In genomic region chr16:87869061-87869878, GRCh38 we compare ENCODE assay signal across 1 cellular context.
TF ChIP-seq lines count a peak whose summit lies in the region.
"Not testable (repeated sequence)": the region's sequence is repeated elsewhere in the genome, so short reads cannot be mapped to it uniquely, and the experiment has no call there.

SLC7A5 (minus strand) TSS chr16:87869507; CDS start chr16:87869422, 85 bp downstream.

TF ChIP-seq in K562, 482 proteins besides CTCF, POLR2A, EP300 and RAD21 (continued from another document):
- TF ChIP-seq, protein P1, sequence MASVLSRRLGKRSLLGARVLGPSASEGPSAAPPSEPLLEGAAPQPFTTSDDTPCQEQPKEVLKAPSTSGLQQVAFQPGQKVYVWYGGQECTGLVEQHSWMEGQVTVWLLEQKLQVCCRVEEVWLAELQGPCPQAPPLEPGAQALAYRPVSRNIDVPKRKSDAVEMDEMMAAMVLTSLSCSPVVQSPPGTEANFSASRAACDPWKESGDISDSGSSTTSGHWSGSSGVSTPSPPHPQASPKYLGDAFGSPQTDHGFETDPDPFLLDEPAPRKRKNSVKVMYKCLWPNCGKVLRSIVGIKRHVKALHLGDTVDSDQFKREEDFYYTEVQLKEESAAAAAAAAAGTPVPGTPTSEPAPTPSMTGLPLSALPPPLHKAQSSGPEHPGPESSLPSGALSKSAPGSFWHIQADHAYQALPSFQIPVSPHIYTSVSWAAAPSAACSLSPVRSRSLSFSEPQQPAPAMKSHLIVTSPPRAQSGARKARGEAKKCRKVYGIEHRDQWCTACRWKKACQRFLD (CRISPR knock-in tag; IDR thresholded peaks at IDR 0.05) = peak; percentile 69; the same call in 1 of the 2 replicates
- TF ChIP-seq KDM5B (IDR thresholded peaks at IDR 0.05; ENCODE audit: insufficient replicate concordance, low read depth, low read length) (peak; percentile 84), CCNT2 (IDR thresholded peaks at IDR 0.05; ENCODE audit: borderline replicate concordance, extremely low read depth, insufficient read length, low read depth, low read length) (peak; percentile 64), KDM2B (CRISPR knock-in tag; IDR thresholded peaks at IDR 0.05) (peak; percentile 28; the same call in 1 of the 2 replicates), PHF8 (IDR thresholded peaks at IDR 0.05; ENCODE audit: borderline replicate concordance, low read length) (peak; percentile 71; the same call in 1 of the 2 replicates), ZNF644 (tag; IDR thresholded peaks at IDR 0.05; ENCODE audit: low read depth) (peak; percentile 64; the same call in 1 of the 2 replicates), EGR1 (conservative IDR thresholded peaks at IDR 0.05) (peak; percentile 52; the same call in 1 of the 2 replicates), ETV5 (CRISPR knock-in tag; IDR thresholded peaks at IDR 0.05; ENCODE audit: low read depth) (0 out of 2 replicates have a peak, but pooled peaks have one; percentile 34), CREB1 (CRISPR knock-in tag; IDR thresholded peaks at IDR 0.05) (peak; percentile 30; the same call in 1 of the 2 replicates), MAZ (CRISPR knock-in tag; conservative IDR thresholded peaks at IDR 0.05 in 1 of 2, IDR thresholded peaks at IDR 0.05 in 1 of 2) (0 out of 4 replicates have a peak, but pooled peaks have one; percentile 29 to 47), ZFX (CRISPR knock-in tag; IDR thresholded peaks at IDR 0.05) (peak; percentile 87), E2F3 (CRISPR knock-in tag; IDR thresholded peaks at IDR 0.05) (peak; percentile 52; the same call in 1 of the 2 replicates), RBFOX2 (IDR thresholded peaks at IDR 0.05; ENCODE audit: low read depth, low read length) (peak; percentile 86), USF2 (CRISPR knock-in tag; IDR thresholded peaks at IDR 0.05) (0 out of 2 replicates have a peak, but pooled peaks have one; percentile 15), ZNF197 (CRISPR knock-in tag; IDR thresholded peaks at IDR 0.05; ENCODE audit: low read depth) (0 out of 2 replicates have a peak, but pooled peaks have one; percentile 63), BHLHE40 (IDR thresholded peaks at IDR 0.05; ENCODE audit: low read length) (peak; percentile 84), NRF1 (conservative IDR thresholded peaks at IDR 0.05 in 1 of 2, IDR thresholded peaks at IDR 0.05 in 1 of 2) (peak; percentile 21 to 38; a peak in 1 of 4 replicates), KAT7 (CRISPR knock-in tag; IDR thresholded peaks at IDR 0.05; ENCODE audit: borderline replicate concordance) (peak; percentile 81; the same call in 1 of the 2 replicates), ZNF263 (CRISPR knock-in tag; IDR thresholded peaks at IDR 0.05; ENCODE audit: borderline replicate concordance) (0 out of 2 replicates have a peak, but pooled peaks have one; percentile 30), CTBP1 (IDR thresholded peaks at IDR 0.05; ENCODE audit: borderline replicate concordance) (0 out of 2 replicates have a peak, but pooled peaks have one; percentile 13), ZBTB1 (CRISPR knock-in tag; IDR thresholded peaks at IDR 0.05; ENCODE audit: borderline replicate concordance, low read depth) (0 out of 2 replicates have a peak, but pooled peaks have one; percentile 61), SIN3A (IDR thresholded peaks at IDR 0.05; ENCODE audit: borderline replicate concordance in 2 of 2, control insufficient read depth in 1 of 2, low read depth in 2 of 2, low read length in 2 of 2) (peak; percentile 55 to 74; a peak in 2 of 4 replicates), CBX3 (IDR thresholded peaks at IDR 0.05; ENCODE audit: borderline replicate concordance in 1 of 2, low read length in 2 of 2) (peak in 1 of 2 experiments; percentile 77; a peak in 2 of 3 replicates), POLR2H (tag; IDR thresholded peaks at IDR 0.05; ENCODE audit: low read depth) (peak; percentile 48; the same call in 1 of the 2 replicates), POLR2G (IDR thresholded peaks at IDR 0.05; ENCODE audit: low read depth, low read length) (peak; percentile 93)
- TF ChIP-seq, protein P2, sequence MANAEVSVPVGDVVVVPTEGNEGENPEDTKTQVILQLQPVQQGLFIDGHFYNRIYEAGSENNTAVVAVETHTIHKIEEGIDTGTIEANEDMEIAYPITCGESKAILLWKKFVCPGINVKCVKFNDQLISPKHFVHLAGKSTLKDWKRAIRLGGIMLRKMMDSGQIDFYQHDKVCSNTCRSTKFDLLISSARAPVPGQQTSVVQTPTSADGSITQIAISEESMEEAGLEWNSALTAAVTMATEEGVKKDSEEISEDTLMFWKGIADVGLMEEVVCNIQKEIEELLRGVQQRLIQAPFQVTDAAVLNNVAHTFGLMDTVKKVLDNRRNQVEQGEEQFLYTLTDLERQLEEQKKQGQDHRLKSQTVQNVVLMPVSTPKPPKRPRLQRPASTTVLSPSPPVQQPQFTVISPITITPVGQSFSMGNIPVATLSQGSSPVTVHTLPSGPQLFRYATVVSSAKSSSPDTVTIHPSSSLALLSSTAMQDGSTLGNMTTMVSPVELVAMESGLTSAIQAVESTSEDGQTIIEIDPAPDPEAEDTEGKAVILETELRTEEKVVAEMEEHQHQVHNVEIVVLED (CRISPR knock-in tag; IDR thresholded peaks at IDR 0.05) = peak; percentile 59
- TF ChIP-seq CREB1 (IDR thresholded peaks at IDR 0.05) = not testable (repeated sequence)
- TF ChIP-seq, protein P3, sequence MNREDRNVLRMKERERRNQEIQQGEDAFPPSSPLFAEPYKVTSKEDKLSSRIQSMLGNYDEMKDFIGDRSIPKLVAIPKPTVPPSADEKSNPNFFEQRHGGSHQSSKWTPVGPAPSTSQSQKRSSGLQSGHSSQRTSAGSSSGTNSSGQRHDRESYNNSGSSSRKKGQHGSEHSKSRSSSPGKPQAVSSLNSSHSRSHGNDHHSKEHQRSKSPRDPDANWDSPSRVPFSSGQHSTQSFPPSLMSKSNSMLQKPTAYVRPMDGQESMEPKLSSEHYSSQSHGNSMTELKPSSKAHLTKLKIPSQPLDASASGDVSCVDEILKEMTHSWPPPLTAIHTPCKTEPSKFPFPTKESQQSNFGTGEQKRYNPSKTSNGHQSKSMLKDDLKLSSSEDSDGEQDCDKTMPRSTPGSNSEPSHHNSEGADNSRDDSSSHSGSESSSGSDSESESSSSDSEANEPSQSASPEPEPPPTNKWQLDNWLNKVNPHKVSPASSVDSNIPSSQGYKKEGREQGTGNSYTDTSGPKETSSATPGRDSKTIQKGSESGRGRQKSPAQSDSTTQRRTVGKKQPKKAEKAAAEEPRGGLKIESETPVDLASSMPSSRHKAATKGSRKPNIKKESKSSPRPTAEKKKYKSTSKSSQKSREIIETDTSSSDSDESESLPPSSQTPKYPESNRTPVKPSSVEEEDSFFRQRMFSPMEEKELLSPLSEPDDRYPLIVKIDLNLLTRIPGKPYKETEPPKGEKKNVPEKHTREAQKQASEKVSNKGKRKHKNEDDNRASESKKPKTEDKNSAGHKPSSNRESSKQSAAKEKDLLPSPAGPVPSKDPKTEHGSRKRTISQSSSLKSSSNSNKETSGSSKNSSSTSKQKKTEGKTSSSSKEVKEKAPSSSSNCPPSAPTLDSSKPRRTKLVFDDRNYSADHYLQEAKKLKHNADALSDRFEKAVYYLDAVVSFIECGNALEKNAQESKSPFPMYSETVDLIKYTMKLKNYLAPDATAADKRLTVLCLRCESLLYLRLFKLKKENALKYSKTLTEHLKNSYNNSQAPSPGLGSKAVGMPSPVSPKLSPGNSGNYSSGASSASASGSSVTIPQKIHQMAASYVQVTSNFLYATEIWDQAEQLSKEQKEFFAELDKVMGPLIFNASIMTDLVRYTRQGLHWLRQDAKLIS (CRISPR knock-in tag; IDR thresholded peaks at IDR 0.05) = peak; percentile 97; the same call in 1 of the 2 replicates
- TF ChIP-seq, protein P4, sequence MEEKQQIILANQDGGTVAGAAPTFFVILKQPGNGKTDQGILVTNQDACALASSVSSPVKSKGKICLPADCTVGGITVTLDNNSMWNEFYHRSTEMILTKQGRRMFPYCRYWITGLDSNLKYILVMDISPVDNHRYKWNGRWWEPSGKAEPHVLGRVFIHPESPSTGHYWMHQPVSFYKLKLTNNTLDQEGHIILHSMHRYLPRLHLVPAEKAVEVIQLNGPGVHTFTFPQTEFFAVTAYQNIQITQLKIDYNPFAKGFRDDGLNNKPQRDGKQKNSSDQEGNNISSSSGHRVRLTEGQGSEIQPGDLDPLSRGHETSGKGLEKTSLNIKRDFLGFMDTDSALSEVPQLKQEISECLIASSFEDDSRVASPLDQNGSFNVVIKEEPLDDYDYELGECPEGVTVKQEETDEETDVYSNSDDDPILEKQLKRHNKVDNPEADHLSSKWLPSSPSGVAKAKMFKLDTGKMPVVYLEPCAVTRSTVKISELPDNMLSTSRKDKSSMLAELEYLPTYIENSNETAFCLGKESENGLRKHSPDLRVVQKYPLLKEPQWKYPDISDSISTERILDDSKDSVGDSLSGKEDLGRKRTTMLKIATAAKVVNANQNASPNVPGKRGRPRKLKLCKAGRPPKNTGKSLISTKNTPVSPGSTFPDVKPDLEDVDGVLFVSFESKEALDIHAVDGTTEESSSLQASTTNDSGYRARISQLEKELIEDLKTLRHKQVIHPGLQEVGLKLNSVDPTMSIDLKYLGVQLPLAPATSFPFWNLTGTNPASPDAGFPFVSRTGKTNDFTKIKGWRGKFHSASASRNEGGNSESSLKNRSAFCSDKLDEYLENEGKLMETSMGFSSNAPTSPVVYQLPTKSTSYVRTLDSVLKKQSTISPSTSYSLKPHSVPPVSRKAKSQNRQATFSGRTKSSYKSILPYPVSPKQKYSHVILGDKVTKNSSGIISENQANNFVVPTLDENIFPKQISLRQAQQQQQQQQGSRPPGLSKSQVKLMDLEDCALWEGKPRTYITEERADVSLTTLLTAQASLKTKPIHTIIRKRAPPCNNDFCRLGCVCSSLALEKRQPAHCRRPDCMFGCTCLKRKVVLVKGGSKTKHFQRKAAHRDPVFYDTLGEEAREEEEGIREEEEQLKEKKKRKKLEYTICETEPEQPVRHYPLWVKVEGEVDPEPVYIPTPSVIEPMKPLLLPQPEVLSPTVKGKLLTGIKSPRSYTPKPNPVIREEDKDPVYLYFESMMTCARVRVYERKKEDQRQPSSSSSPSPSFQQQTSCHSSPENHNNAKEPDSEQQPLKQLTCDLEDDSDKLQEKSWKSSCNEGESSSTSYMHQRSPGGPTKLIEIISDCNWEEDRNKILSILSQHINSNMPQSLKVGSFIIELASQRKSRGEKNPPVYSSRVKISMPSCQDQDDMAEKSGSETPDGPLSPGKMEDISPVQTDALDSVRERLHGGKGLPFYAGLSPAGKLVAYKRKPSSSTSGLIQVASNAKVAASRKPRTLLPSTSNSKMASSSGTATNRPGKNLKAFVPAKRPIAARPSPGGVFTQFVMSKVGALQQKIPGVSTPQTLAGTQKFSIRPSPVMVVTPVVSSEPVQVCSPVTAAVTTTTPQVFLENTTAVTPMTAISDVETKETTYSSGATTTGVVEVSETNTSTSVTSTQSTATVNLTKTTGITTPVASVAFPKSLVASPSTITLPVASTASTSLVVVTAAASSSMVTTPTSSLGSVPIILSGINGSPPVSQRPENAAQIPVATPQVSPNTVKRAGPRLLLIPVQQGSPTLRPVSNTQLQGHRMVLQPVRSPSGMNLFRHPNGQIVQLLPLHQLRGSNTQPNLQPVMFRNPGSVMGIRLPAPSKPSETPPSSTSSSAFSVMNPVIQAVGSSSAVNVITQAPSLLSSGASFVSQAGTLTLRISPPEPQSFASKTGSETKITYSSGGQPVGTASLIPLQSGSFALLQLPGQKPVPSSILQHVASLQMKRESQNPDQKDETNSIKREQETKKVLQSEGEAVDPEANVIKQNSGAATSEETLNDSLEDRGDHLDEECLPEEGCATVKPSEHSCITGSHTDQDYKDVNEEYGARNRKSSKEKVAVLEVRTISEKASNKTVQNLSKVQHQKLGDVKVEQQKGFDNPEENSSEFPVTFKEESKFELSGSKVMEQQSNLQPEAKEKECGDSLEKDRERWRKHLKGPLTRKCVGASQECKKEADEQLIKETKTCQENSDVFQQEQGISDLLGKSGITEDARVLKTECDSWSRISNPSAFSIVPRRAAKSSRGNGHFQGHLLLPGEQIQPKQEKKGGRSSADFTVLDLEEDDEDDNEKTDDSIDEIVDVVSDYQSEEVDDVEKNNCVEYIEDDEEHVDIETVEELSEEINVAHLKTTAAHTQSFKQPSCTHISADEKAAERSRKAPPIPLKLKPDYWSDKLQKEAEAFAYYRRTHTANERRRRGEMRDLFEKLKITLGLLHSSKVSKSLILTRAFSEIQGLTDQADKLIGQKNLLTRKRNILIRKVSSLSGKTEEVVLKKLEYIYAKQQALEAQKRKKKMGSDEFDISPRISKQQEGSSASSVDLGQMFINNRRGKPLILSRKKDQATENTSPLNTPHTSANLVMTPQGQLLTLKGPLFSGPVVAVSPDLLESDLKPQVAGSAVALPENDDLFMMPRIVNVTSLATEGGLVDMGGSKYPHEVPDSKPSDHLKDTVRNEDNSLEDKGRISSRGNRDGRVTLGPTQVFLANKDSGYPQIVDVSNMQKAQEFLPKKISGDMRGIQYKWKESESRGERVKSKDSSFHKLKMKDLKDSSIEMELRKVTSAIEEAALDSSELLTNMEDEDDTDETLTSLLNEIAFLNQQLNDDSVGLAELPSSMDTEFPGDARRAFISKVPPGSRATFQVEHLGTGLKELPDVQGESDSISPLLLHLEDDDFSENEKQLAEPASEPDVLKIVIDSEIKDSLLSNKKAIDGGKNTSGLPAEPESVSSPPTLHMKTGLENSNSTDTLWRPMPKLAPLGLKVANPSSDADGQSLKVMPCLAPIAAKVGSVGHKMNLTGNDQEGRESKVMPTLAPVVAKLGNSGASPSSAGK (IDR thresholded peaks at IDR 0.05) = peak; percentile 95
